ENCODE assay signal across 8 cellular contexts in genomic region chr1:9233942-9234222, GRCh38. TPM values are rescaled to one million over a fixed set of nuclear protein-coding genes. Genes with fewer than 3 reads are reported as not detected.
A peak's percentile ranks its signal among the peaks of the same experiment; 100 is the strongest.
DNase-seq lines count a peak whose midpoint lies in the region; ATAC-seq and TF ChIP-seq lines count a peak whose summit lies in the region.

No MANE protein-coding gene starts in this region.

- H3K27ac ChIP-seq in BLaER1 (no peak overlapping the region; the same call in 1 of the 2 replicates), OCI-LY1 (ENCODE audit: low read depth, low read length, poor library complexity, severe bottlenecking) (no peak overlapping the region), neural cell (ENCODE audit: low read length) (no peak overlapping the region)

- H3K4me3 Mint-ChIP-seq in effector memory CD8-positive, alpha-beta T cell = peak overlapping the region; percentile 88 to 94

- DNase-seq in effector memory CD8-positive, alpha-beta T cell = no peak
- DNase-seq in ACHN (no peak), GOT3 (lab: John Stamatoyannopoulos, UW) (no peak), NCI-H1436 treated with DMSO at 0.1 percent for 48 hours (lab: John Stamatoyannopoulos, UW) (no peak), COLO829 (ENCODE audit: low spot score) (no peak)

- H3K4me3 ChIP-seq in BLaER1 = peak overlapping the region; percentile 75
- H3K4me3 ChIP-seq in OCI-LY1 (ENCODE audit: low read depth, low read length, poor library complexity, severe bottlenecking) = peak overlapping the region; percentile 68
- H3K4me3 ChIP-seq in neural cell (ENCODE audit: low read length) = peak overlapping the region; percentile 76

- H3K4me1 Mint-ChIP-seq in effector memory CD8-positive, alpha-beta T cell (ENCODE audit: low read depth in 2 of 2) = peaks cover 14 to 18% of the 10 kb centered on the region in 2 donors

- H3K36me3 Mint-ChIP-seq in effector memory CD8-positive, alpha-beta T cell (ENCODE audit: insufficient read depth) = peaks cover 11% of the 10 kb centered on the region

- ATAC-seq in effector memory CD8-positive, alpha-beta T cell (replicated peaks) = no peak

- H3F3A ChIP-seq in OCI-LY1 (ENCODE audit: insufficient read depth, low read length) (no peaks in the 10 kb centered on the region), neural cell (ENCODE audit: insufficient read depth, low read length, poor library complexity, severe bottlenecking) (no peaks in the 10 kb centered on the region)

- H4K20me1 ChIP-seq in BLaER1 (no peaks in the 10 kb centered on the region), OCI-LY1 (ENCODE audit: insufficient read depth, low read length) (no peaks in the 10 kb centered on the region), neural cell (ENCODE audit: insufficient read depth) (no peaks in the 10 kb centered on the region)

- no peak for TF ChIP-seq RAD21 in neural cell (conservative IDR thresholded peaks at IDR 0.05)

- TF ChIP-seq CTCF in OCI-LY1 (IDR thresholded peaks at IDR 0.05; ENCODE audit: low read length) (no peak), neural cell (IDR thresholded peaks at IDR 0.05; ENCODE audit: poor library complexity, severe bottlenecking) (no peak)

- H3K27ac Mint-ChIP-seq in effector memory CD8-positive, alpha-beta T cell = peak overlapping the region; percentile 92 to 97

- no peaks in the 10 kb centered on the region for H3K9me3 Mint-ChIP-seq in effector memory CD8-positive, alpha-beta T cell

- H3K36me3 ChIP-seq in BLaER1 = no peaks in the 10 kb centered on the region
- H3K36me3 ChIP-seq in OCI-LY1 (ENCODE audit: insufficient read depth, low read length) = no peaks in the 10 kb centered on the region; the same call in 1 of the 2 replicates
- no peaks in the 10 kb centered on the region for H3K36me3 ChIP-seq in neural cell (ENCODE audit: insufficient read depth, low read length)

- no peaks in the 10 kb centered on the region for H3K79me2 ChIP-seq in OCI-LY1 (ENCODE audit: insufficient read depth, low read length)
- H3K79me2 ChIP-seq in neural cell (replicated peaks; ENCODE audit: insufficient read depth, low read length) = no peaks in the 10 kb centered on the region

- H3K9ac ChIP-seq in BLaER1 (no peak overlapping the region), OCI-LY1 (ENCODE audit: low read length) (peak overlapping the region; percentile 68), neural cell (ENCODE audit: low read length) (peak overlapping the region; percentile 52)

- H3K9me2 ChIP-seq in OCI-LY1 (ENCODE audit: low read depth, low read length) (no peaks in the 10 kb centered on the region), neural cell (ENCODE audit: insufficient read depth, low read length) (no peaks in the 10 kb centered on the region)

- H3K27me3 Mint-ChIP-seq in effector memory CD8-positive, alpha-beta T cell = no peaks in the 10 kb centered on the region

- H3K4me2 ChIP-seq in BLaER1 (peak overlapping the region; percentile 52), OCI-LY1 (ENCODE audit: low read length) (peak overlapping the region; percentile 86), neural cell (ENCODE audit: low read length) (no peak overlapping the region)

- no peaks in the 10 kb centered on the region for H3K27me3 ChIP-seq in BLaER1
- H3K27me3 ChIP-seq in OCI-LY1 (ENCODE audit: insufficient read depth, low read length) = peaks cover 5% of the 10 kb centered on the region; the same call in 1 of the 2 replicates
- H3K27me3 ChIP-seq in neural cell (ENCODE audit: insufficient read depth, low read depth, low read length) = no peaks in the 10 kb centered on the region

- peaks cover 63% of the 10 kb centered on the region for H3K4me1 ChIP-seq in BLaER1
- peaks cover 9% of the 10 kb centered on the region for H3K4me1 ChIP-seq in OCI-LY1 (ENCODE audit: insufficient read depth, low read length, severe bottlenecking)

- in situ Hi-C loops in ACHN (cut with HindIII; ENCODE audit: low pct_ligation_motif_present, low pct_unique_long_range_greater_than_20kb, low sequenced_read_pairs) = no loop called here

- peak overlapping the region; percentile 85 for H2AFZ ChIP-seq in OCI-LY1 (ENCODE audit: low read length)
- H2AFZ ChIP-seq in neural cell (ENCODE audit: low read depth, low read length) = no peak overlapping the region

- TF ChIP-seq EP300 in neural cell (conservative IDR thresholded peaks at IDR 0.05; ENCODE audit: poor library complexity, severe bottlenecking) = no peak

- peaks cover 4% of the 10 kb centered on the region for H3K9me3 ChIP-seq in BLaER1
- no peaks in the 10 kb centered on the region for H3K9me3 ChIP-seq in OCI-LY1 (ENCODE audit: low read length)
- no peaks in the 10 kb centered on the region for H3K9me3 ChIP-seq in neural cell (ENCODE audit: low read length)

TF ChIP-seq in neural cell, 6 proteins besides CTCF, POLR2A, EP300 and RAD21:
- TF ChIP-seq SMC3 (conservative IDR thresholded peaks at IDR 0.05; ENCODE audit: poor library complexity) (no peak), EZH2 (IDR thresholded peaks at IDR 0.05; ENCODE audit: borderline replicate concordance, insufficient read depth, low read length, poor library complexity, severe bottlenecking) (no peak), POLR2AphosphoS5 (IDR thresholded peaks at IDR 0.05) (no peak), TAF1 (IDR thresholded peaks at IDR 0.05; ENCODE audit: low read depth) (no peak), MXI1 (conservative IDR thresholded peaks at IDR 0.05; ENCODE audit: poor library complexity, severe bottlenecking) (no peak), REST (IDR thresholded peaks at IDR 0.05; ENCODE audit: borderline replicate concordance) (no peak)

RNA-seq across cellular contexts. Expression of gene H6PD, which starts 0.7 kb away (rescaled TPM):
- 4.6 and 6.6 TPM in 2 replicates for polyA plus RNA-seq in neural cell
- polyA minus RNA-seq in neural cell = 10.2 and 11.2 TPM in 2 replicates

RNA-seq across cellular contexts. Expression of gene SPSB1, which starts 58.8 kb away (rescaled TPM):
- polyA plus RNA-seq in neural cell = 1.4 TPM in 2 replicates
- polyA minus RNA-seq in neural cell = 1.5 and 2.4 TPM in 2 replicates
